Comparison of ENCODE assay signal across 12 cellular contexts in the genomic region with DNA sequence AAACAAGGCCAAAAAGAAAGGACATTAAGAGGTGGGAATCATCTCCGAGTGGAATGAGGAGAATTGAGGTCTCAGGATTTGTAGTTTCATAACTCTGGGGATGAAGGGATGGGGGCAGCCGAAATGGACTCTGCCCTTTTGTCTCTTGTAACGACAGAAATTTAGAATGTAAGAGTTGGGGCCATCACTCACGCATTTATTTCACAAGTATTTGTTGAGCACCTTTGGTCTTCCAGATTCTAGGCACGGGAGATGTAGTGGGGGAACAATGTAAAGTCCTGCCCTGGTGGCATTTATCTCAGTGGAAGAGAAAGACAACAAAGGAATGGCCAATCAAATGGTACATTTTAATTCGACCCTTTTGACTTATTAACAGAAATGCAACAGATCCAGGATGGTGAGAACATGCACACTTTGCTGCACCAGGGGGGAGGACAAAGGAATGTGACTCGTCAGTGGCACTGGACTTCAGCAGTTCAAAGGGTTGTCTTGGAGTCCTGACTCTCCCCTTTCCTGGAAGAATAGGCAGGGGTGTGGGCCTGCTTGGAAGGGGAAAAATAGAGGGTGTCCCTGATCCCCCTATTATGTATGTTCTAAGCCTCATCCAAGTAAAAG.
DNase-seq lines count a peak whose midpoint lies in the region; ATAC-seq, FAIRE-seq and TF ChIP-seq lines count a peak whose summit lies in the region.
"Had no signal": no experiment of that assay in that cellular context is flagged by ENCODE, and none has a peak within 500 bp of the region (broad histone marks: within the 10 kb centered on the region; RNA-seq: fewer than 3 reads in every experiment).

No MANE protein-coding gene starts in this region.

- H3K36me3 ChIP-seq in GM23338 (ENCODE audit: insufficient read depth) (no peaks in the 10 kb centered on the region), Panc1 (ENCODE audit: control insufficient read depth, insufficient read depth, low read length) (no peaks in the 10 kb centered on the region), bronchial epithelial cell (ENCODE audit: control insufficient read depth, insufficient read depth, low read length) (no peaks in the 10 kb centered on the region), right atrium auricular region (no peaks in the 10 kb centered on the region)
- H3K36me3 ChIP-seq: HAP-1 had no signal

- intact Hi-C loops in Panc1 (cut with micrococcal nuclease; ENCODE audit: unreplicated experiment), result no loop called here

- no peaks in the 10 kb centered on the region for H3K79me2 ChIP-seq in GM23338 (replicated peaks; ENCODE audit: insufficient read depth)

- no peak overlapping the region for H3K4me2 ChIP-seq in GM23338

- H3K9me3 Mint-ChIP-seq in GM23338 (peaks cover under 1% of the 10 kb centered on the region; the same call in 1 of the 3 replicates), nephron progenitor cell (peaks cover 8% of the 10 kb centered on the region)
- H3K9me3 Mint-ChIP-seq: brain had no signal

- H3K4me3 Mint-ChIP-seq in GM23338, result no peak overlapping the region
- no peak overlapping the region for H3K4me3 Mint-ChIP-seq in nephron progenitor cell
- H3K4me3 Mint-ChIP-seq: brain had no signal

- peaks cover 15% of the 10 kb centered on the region; the same call in 1 of the 2 replicates for H3K9me2 ChIP-seq in GM23338 (ENCODE audit: insufficient read depth)

- H3K4me1 Mint-ChIP-seq in GM23338, result peaks cover 50% of the 10 kb centered on the region
- H3K4me1 Mint-ChIP-seq in nephron progenitor cell, result peaks cover 48% of the 10 kb centered on the region

- H3K27me3 Mint-ChIP-seq in GM23338 (ENCODE audit: insufficient read depth, low read depth, poor library complexity) (peaks cover 10% of the 10 kb centered on the region), nephron progenitor cell (ENCODE audit: low read depth, poor library complexity) (peaks cover 3% of the 10 kb centered on the region)

- CTCF ChIA-PET in Panc1 (lab: Charles Lee), result no interaction called here

- H3K27ac ChIP-seq in GM23338 (ENCODE audit: low read depth), result no peak overlapping the region
- peak overlapping the region; percentile 54; the same call in 1 of the 2 replicates for H3K27ac ChIP-seq in Panc1 (ENCODE audit: low read length)
- H3K27ac ChIP-seq in right atrium auricular region, result no peak overlapping the region

- no peak for TF ChIP-seq CTCF in GM23338 (conservative IDR thresholded peaks at IDR 0.05; ENCODE audit: low read depth in 2 of 2)
- no peak for TF ChIP-seq CTCF in Panc1 (IDR thresholded peaks at IDR 0.05)
- no peak for TF ChIP-seq CTCF in bronchial epithelial cell (IDR thresholded peaks at IDR 0.05; ENCODE audit: insufficient read depth, low read length, severe bottlenecking)
- no peak for TF ChIP-seq CTCF in nephron progenitor cell (IDR thresholded peaks at IDR 0.05)
- TF ChIP-seq CTCF in right atrium auricular region (IDR thresholded peaks at IDR 0.05), result no peak

- H3K27me3 ChIP-seq in GM23338 (ENCODE audit: insufficient read depth), result no peaks in the 10 kb centered on the region
- no peaks in the 10 kb centered on the region for H3K27me3 ChIP-seq in Panc1 (ENCODE audit: control insufficient read depth, insufficient read depth, low read length)
- no peaks in the 10 kb centered on the region for H3K27me3 ChIP-seq in bronchial epithelial cell (ENCODE audit: control insufficient read depth, insufficient read depth, low read length)
- H3K27me3 ChIP-seq in right atrium auricular region, result no peaks in the 10 kb centered on the region

- no peaks in the 10 kb centered on the region for H4K20me1 ChIP-seq in GM23338 (replicated peaks; ENCODE audit: insufficient read depth)

- H3K27ac Mint-ChIP-seq in GM23338, result no peak overlapping the region
- H3K27ac Mint-ChIP-seq in nephron progenitor cell, result peak overlapping the region; percentile 74

- H2AFZ ChIP-seq in GM23338, result peak overlapping the region; percentile 16; the same call in 1 of the 2 replicates

- peaks cover 4% of the 10 kb centered on the region; the same call in 1 of the 2 replicates for H3F3A ChIP-seq in GM23338 (replicated peaks; ENCODE audit: low read depth)

- no TSS peak for BruUV-seq in Panc1 (replicated peaks; lab: Mats Ljungman, UMichigan)

- H3K36me3 Mint-ChIP-seq in GM23338 (ENCODE audit: low read depth) (0 out of 3 replicates have a peak, but pooled peaks cover under 1% of the 10 kb centered on the region), nephron progenitor cell (ENCODE audit: low read depth) (no peaks in the 10 kb centered on the region)
- H3K36me3 Mint-ChIP-seq: brain had no signal

- POLR2A ChIA-PET in Panc1 (lab: Charles Lee), result no interaction called here

- no peak overlapping the region for H3K4me3 ChIP-seq in GM23338
- H3K4me3 ChIP-seq in Panc1 (ENCODE audit: low read depth in 2 of 2, low read length in 2 of 2), result no peak overlapping the region
- no peak overlapping the region for H3K4me3 ChIP-seq in bronchial epithelial cell (ENCODE audit: low read depth, low read length)
- H3K4me3 ChIP-seq in right atrium auricular region, result no peak overlapping the region
- H3K4me3 ChIP-seq: HAP-1 had no signal

- FAIRE-seq in bronchial epithelial cell (lab: Jason Lieb, UNC), result no peak

- H3K9me3 ChIP-seq in Panc1 (ENCODE audit: control insufficient read depth, insufficient read depth, low read depth, low read length) (no peaks in the 10 kb centered on the region), right atrium auricular region (no peaks in the 10 kb centered on the region)
- H3K9me3 ChIP-seq: HAP-1 had no signal

- peaks cover 34% of the 10 kb centered on the region for H3K4me1 ChIP-seq in GM23338 (ENCODE audit: insufficient read depth)
- H3K4me1 ChIP-seq in Panc1 (ENCODE audit: control insufficient read depth, insufficient read depth, low read length), result peaks cover 10% of the 10 kb centered on the region
- H3K4me1 ChIP-seq in right atrium auricular region, result no peaks in the 10 kb centered on the region
- H3K4me1 ChIP-seq: HAP-1 had no signal

- no peak for ATAC-seq in GM23338
- no peak for ATAC-seq in Panc1
- no peak for ATAC-seq in HG02938 (IDR thresholded peaks at IDR 0.05; ENCODE audit: unreplicated experiment)

- in situ Hi-C loops in Panc1 (cut with HindIII; ENCODE audit: low pct_unique_long_range_greater_than_20kb, low sequenced_read_pairs), result no loop called here

- DNase-seq in GM23338 (ENCODE audit: low spot score) (no peak), Panc1 (ENCODE audit: low read depth, low spot score) (no peak), bronchial epithelial cell (ENCODE audit: low read depth) (peak; percentile 32), nephron progenitor cell (no peak), right atrium auricular region (ENCODE audit: low spot score) (no peak), NCI-H526 treated with DMSO at 0.1 percent for 48 hours (lab: John Stamatoyannopoulos, UW) (no peak), GM03348 (ENCODE audit: low spot score) (no peak)
- DNase-seq: DMS 273 treated with DMSO at 0.1 percent for 48 hours, NCI-H1930 had no signal

TF ChIP-seq in GM23338, 12 proteins besides CTCF, POLR2A, EP300 and RAD21 (continues in another document):
- no peak for TF ChIP-seq EZH2 (IDR thresholded peaks at IDR 0.05; ENCODE audit: low read depth, unreplicated experiment)
- no peak for TF ChIP-seq STAT1 (IDR thresholded peaks at IDR 0.05; ENCODE audit: unreplicated experiment)
- no peak for TF ChIP-seq CREB1 (CRISPR knock-in tag; IDR thresholded peaks at IDR 0.05; ENCODE audit: low read depth)
- TF ChIP-seq POLR2AphosphoS5 (IDR thresholded peaks at IDR 0.05; ENCODE audit: low read depth), result no peak
